In the genomic region with DNA sequence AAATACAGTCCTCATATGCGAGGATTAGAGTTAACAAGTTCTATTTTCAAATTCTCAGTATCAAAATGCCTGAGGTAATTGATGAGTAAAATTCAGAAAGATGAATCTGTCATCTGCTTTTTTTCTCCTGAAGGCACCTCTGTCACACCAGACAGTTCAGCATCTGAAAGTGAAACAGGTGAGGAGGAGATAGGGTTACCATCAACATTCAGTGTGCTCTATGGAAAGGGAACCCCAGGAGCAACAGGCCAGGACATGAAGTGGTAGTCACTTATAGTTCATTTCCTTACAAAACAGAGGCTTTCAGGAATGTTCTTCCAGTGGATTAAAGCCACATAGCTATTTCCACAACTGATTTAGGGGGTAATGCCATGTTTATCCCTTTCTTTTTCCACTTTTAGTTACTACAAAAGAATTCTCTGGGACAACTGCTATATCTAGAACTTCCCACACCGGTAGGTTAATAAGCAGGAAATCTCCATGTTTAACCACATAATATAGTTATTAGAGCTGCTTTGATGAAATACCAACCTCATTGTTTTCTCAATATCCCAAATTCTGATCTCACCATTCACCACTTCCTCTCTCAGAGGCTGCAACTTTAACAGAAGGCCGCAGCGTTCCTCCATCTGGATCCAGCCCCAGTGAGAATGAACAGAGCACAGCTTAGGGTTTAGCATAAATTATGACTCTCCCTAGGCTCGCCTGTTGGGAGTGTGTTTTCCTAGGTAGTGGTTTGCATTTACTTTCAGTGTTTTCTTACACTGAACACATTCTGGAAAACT, we compare ENCODE assay signal across 12 cellular contexts.
DNase-seq lines count a peak whose midpoint lies in the region; ATAC-seq and TF ChIP-seq lines count a peak whose summit lies in the region.
"Had no signal": no experiment of that assay in that cellular context is flagged by ENCODE, and none has a peak within 500 bp of the region (broad histone marks: within the 10 kb centered on the region; RNA-seq: fewer than 3 reads in every experiment).

No MANE protein-coding gene starts in this region.

- H2BK12ac ChIP-seq in trophoblast cell (ENCODE audit: low read length), result no peak overlapping the region

- H3K4me1 Mint-ChIP-seq in naive thymus-derived CD8-positive, alpha-beta T cell, result no peaks in the 10 kb centered on the region

- H3K4me3 Mint-ChIP-seq in naive thymus-derived CD8-positive, alpha-beta T cell, result no peak overlapping the region

- H4K91ac ChIP-seq in trophoblast cell (ENCODE audit: low read depth, low read length), result no peak overlapping the region

- H3K23ac ChIP-seq in trophoblast cell (ENCODE audit: low read length), result no peak overlapping the region

- H2AFZ ChIP-seq in trophoblast cell (ENCODE audit: insufficient read depth, low read length, poor library complexity), result no peak overlapping the region

- no peak overlapping the region for H2BK5ac ChIP-seq in trophoblast cell (ENCODE audit: low read depth, low read length, poor library complexity)

- no peaks in the 10 kb centered on the region for H3K9me3 ChIP-seq in tibial nerve
- no peaks in the 10 kb centered on the region for H3K9me3 ChIP-seq in trophoblast cell (ENCODE audit: insufficient read depth, low read depth, low read length)

- no peak overlapping the region for H3K4ac ChIP-seq in trophoblast cell (ENCODE audit: low read depth, low read length)

- H3K27ac Mint-ChIP-seq in naive thymus-derived CD8-positive, alpha-beta T cell, result no peak overlapping the region

- H3K79me1 ChIP-seq in trophoblast cell (ENCODE audit: low read length), result no peaks in the 10 kb centered on the region

- H3K4me2 ChIP-seq in trophoblast cell (ENCODE audit: low read length), result no peak overlapping the region

- H3K27ac ChIP-seq in tibial nerve (no peak overlapping the region), trophoblast cell (ENCODE audit: low read depth, low read length) (no peak overlapping the region)

- no peak overlapping the region for H4K12ac ChIP-seq in trophoblast cell (ENCODE audit: low read depth, low read length)

- no peaks in the 10 kb centered on the region for H3K79me2 ChIP-seq in trophoblast cell (ENCODE audit: control insufficient read depth, insufficient read depth, low read length, poor library complexity)

- no peak overlapping the region for H3K9ac ChIP-seq in trophoblast cell (ENCODE audit: low read length)

- no peak overlapping the region for H4K8ac ChIP-seq in trophoblast cell (ENCODE audit: low read depth, low read length)

- H2AK5ac ChIP-seq in trophoblast cell (ENCODE audit: low read length), result no peak overlapping the region

- peaks cover 0 to 4% (median 0%) of the 10 kb centered on the region in 5 donors for H3K27me3 Mint-ChIP-seq in naive thymus-derived CD8-positive, alpha-beta T cell

- peaks cover 0 to 2% (median 0%) of the 10 kb centered on the region in 9 donors for H3K9me3 Mint-ChIP-seq in naive thymus-derived CD8-positive, alpha-beta T cell

- TF ChIP-seq CTCF in NB4 (IDR thresholded peaks at IDR 0.05; ENCODE audit: low read depth, low read length), result no peak
- TF ChIP-seq CTCF in tibial nerve (IDR thresholded peaks at IDR 0.05), result no peak

- no peaks in the 10 kb centered on the region for H3K4me1 ChIP-seq in tibial nerve
- H3K4me1 ChIP-seq in trophoblast cell (ENCODE audit: control insufficient read depth in 1 of 2, insufficient read depth in 2 of 2, low read length in 2 of 2), result no peaks in the 10 kb centered on the region

- ATAC-seq in GM18868 (IDR thresholded peaks at IDR 0.05; ENCODE audit: unreplicated experiment), result peak; percentile 73
- peak; percentile 54 for ATAC-seq in HG02678 (IDR thresholded peaks at IDR 0.05; ENCODE audit: unreplicated experiment)
- no peak for ATAC-seq in naive thymus-derived CD8-positive, alpha-beta T cell

- H3K4me3 ChIP-seq in NB4 (ENCODE audit: low read depth, low read length) (no peak overlapping the region), tibial nerve (no peak overlapping the region), trophoblast cell (ENCODE audit: low read depth, low read length) (no peak overlapping the region)

- no peak overlapping the region for H3K18ac ChIP-seq in trophoblast cell (ENCODE audit: low read length)

- TF ChIP-seq POLR2A in NB4 (IDR thresholded peaks at IDR 0.05; ENCODE audit: extremely low read depth, insufficient read length) (no peak), tibial nerve (IDR thresholded peaks at IDR 0.05) (no peak)

- no peak overlapping the region for H2BK120ac ChIP-seq in trophoblast cell (ENCODE audit: insufficient read depth, low read length, poor library complexity)

- no peaks in the 10 kb centered on the region for H3K36me3 Mint-ChIP-seq in naive thymus-derived CD8-positive, alpha-beta T cell

- H3K36me3 ChIP-seq in tibial nerve (no peaks in the 10 kb centered on the region), trophoblast cell (ENCODE audit: control insufficient read depth in 1 of 2, insufficient read depth in 2 of 2, low read length in 2 of 2) (no peaks in the 10 kb centered on the region)

- WGBS in tibial nerve, 2 donors, result 36 to 39% methylated on average over 5 of the region's 5 CpGs
- no CpG with 5 or more reads among the region's 5 CpGs for WGBS in trophoblast cell (ENCODE audit: extremely low coverage, insufficient coverage, insufficient read length)

- DNase-seq in NB4 (ENCODE audit: low read depth), result peak; percentile 52
- peak; percentile 1 for DNase-seq in kidney tubule cell (ENCODE audit: low spot score)
- no peak for DNase-seq in tibial nerve (ENCODE audit: low spot score in 2 of 2)
- DNase-seq in naive thymus-derived CD8-positive, alpha-beta T cell, result no peak
- DNase-seq in stimulated activated naive CD4-positive, alpha-beta T cell (lab: John Stamatoyannopoulos, UW), result no peak
- DNase-seq in trophoblast cell, result no peak
- DNase-seq: activated naive CD4-positive, alpha-beta T cell treated with anti-CD3 and anti-CD28 coated beads, Interleukin-2, amount 50 U/mL, for 16 hours; head of caudate nucleus; IMR-90; stimulated activated CD8-positive, alpha-beta memory T cell treated with anti-CD3 and anti-CD28 coated beads, Interleukin-4, amount 100 ng/mL, for 48 hours had no signal

- POLR2A ChIA-PET in naive thymus-derived CD8-positive, alpha-beta T cell (lab: Charles Lee), result no interaction called here

- TF ChIP-seq EP300 in tibial nerve (IDR thresholded peaks at IDR 0.05), result no peak

- no peaks in the 10 kb centered on the region for H3K27me3 ChIP-seq in tibial nerve
- no peaks in the 10 kb centered on the region for H3K27me3 ChIP-seq in trophoblast cell (ENCODE audit: insufficient read depth, low read length)

- H3K14ac ChIP-seq in trophoblast cell (ENCODE audit: low read length), result no peak overlapping the region

Comparison
In these comparisons a context has a peak if more than half of its experiments do, and no peak if none do; other contexts are left out.
1. ATAC-seq: peak in GM18868 (single experiment) and HG02678 (single experiment); none in naive thymus-derived CD8-positive, alpha-beta T cell (0 of 2).
2. DNase-seq: peak in NB4 (single experiment) and kidney tubule cell (single experiment); none in tibial nerve (0 of 2), naive thymus-derived CD8-positive, alpha-beta T cell (0 of 10), stimulated activated naive CD4-positive, alpha-beta T cell (0 of 6) and trophoblast cell (0 of 2).